In genomic region chr7:121634356-121634755, GRCh38 we compare ENCODE assay signal across 17 cellular contexts.
DNase-seq lines count a peak whose midpoint lies in the region; ATAC-seq and TF ChIP-seq lines count a peak whose summit lies in the region.
"Had no signal": no experiment of that assay in that cellular context is flagged by ENCODE, and none has a peak within 500 bp of the region (broad histone marks: within the 10 kb centered on the region; RNA-seq: fewer than 3 reads in every experiment).

No MANE protein-coding gene starts in this region.

- H3K4me1 ChIP-seq in MM.1S (ENCODE audit: low read length), result no peaks in the 10 kb centered on the region
- H3K4me1 ChIP-seq in neural progenitor cell, result peaks cover 18% of the 10 kb centered on the region
- no peaks in the 10 kb centered on the region for H3K4me1 ChIP-seq in sigmoid colon
- H3K4me1 ChIP-seq: SJCRH30 had no signal

- H3K27me3 ChIP-seq in MM.1S (replicated peaks; ENCODE audit: insufficient read depth, low read length) (no peaks in the 10 kb centered on the region), neural progenitor cell (no peaks in the 10 kb centered on the region), sigmoid colon (no peaks in the 10 kb centered on the region)
- H3K27me3 ChIP-seq: SJCRH30 had no signal

- no peaks in the 10 kb centered on the region for H3F3A ChIP-seq in MM.1S (ENCODE audit: insufficient read depth, low read length)
- no peaks in the 10 kb centered on the region for H3F3A ChIP-seq in neural progenitor cell (ENCODE audit: low read depth)

- H3K9ac ChIP-seq in MM.1S (ENCODE audit: low read length) (no peak overlapping the region), neural progenitor cell (no peak overlapping the region)

- intact Hi-C loops in sigmoid colon (cut with DNase I), result no loop called here

- H3K79me2 ChIP-seq in MM.1S (ENCODE audit: low read length) (no peaks in the 10 kb centered on the region), neural progenitor cell (ENCODE audit: low read depth) (no peaks in the 10 kb centered on the region)

- no peak overlapping the region for H3K4me3 ChIP-seq in MM.1S (ENCODE audit: low read length)
- no peak overlapping the region for H3K4me3 ChIP-seq in neural progenitor cell
- no peak overlapping the region for H3K4me3 ChIP-seq in sigmoid colon
- H3K4me3 ChIP-seq: SJCRH30 had no signal

- H3K9me2 ChIP-seq in MM.1S (replicated peaks; ENCODE audit: insufficient read depth, low read length), result no peaks in the 10 kb centered on the region

- H3K4me1 Mint-ChIP-seq in WTC11, result peaks cover 19% of the 10 kb centered on the region
- no peaks in the 10 kb centered on the region for H3K4me1 Mint-ChIP-seq in neural progenitor cell

- H3K36me3 ChIP-seq in MM.1S (replicated peaks; ENCODE audit: insufficient read depth, low read length) (no peaks in the 10 kb centered on the region), neural progenitor cell (no peaks in the 10 kb centered on the region), sigmoid colon (no peaks in the 10 kb centered on the region)
- H3K36me3 ChIP-seq: SJCRH30 had no signal

- ATAC-seq in WTC11, result peak; percentile 57

- no peak for TF ChIP-seq EP300 in sigmoid colon (IDR thresholded peaks at IDR 0.05)

- H3K27ac ChIP-seq in MM.1S (ENCODE audit: low read length) (no peak overlapping the region), neural progenitor cell (peak overlapping the region; percentile 57), sigmoid colon (no peak overlapping the region)
- H3K27ac ChIP-seq: C4-2B, SJCRH30 had no signal

- H3K36me3 Mint-ChIP-seq in WTC11 (peaks cover 10% of the 10 kb centered on the region), neural progenitor cell (no peaks in the 10 kb centered on the region)

- H3K27me3 Mint-ChIP-seq in WTC11 (ENCODE audit: low read depth), result no peaks in the 10 kb centered on the region; the same call in 1 of the 2 replicates
- peaks cover 2% of the 10 kb centered on the region for H3K27me3 Mint-ChIP-seq in neural progenitor cell (ENCODE audit: insufficient read depth, low read depth)

- no peaks in the 10 kb centered on the region for H4K20me1 ChIP-seq in MM.1S (ENCODE audit: insufficient read depth, low read length)
- no peaks in the 10 kb centered on the region for H4K20me1 ChIP-seq in neural progenitor cell (ENCODE audit: low read depth)

- TF ChIP-seq CTCF in MM.1S (IDR thresholded peaks at IDR 0.05; ENCODE audit: low read length) (no peak), WTC11 (IDR thresholded peaks at IDR 0.05) (no peak), neural progenitor cell (IDR thresholded peaks at IDR 0.05) (no peak), sigmoid colon (IDR thresholded peaks at IDR 0.05) (no peak)

- CTCF ChIA-PET in WTC11 (lab: Charles Lee), result no interaction called here

- DNase-seq in MM.1S, result peak; percentile 35
- peak; percentile 41 for DNase-seq in NCI-H146 (lab: John Stamatoyannopoulos, UW)
- no peak for DNase-seq in WTC11 (ENCODE audit: low spot score)
- peak; percentile 4 for DNase-seq in neural progenitor cell (ENCODE audit: low spot score)
- DNase-seq in NCI-H446 (lab: John Stamatoyannopoulos, UW), result no peak
- no peak for DNase-seq in SHP77 treated with DMSO at 0.1 percent for 48 hours (lab: John Stamatoyannopoulos, UW)
- DNase-seq in sigmoid colon, result no peak
- no peak for DNase-seq in UCSD-AML1 (lab: John Stamatoyannopoulos, UW; ENCODE audit: unreplicated experiment)
- DNase-seq: ACHN, DND-41, KG1, NCI-H1930, NCI-H2171 treated with DMSO at 0.1 percent for 48 hours, NCI-H510A, SJCRH30 had no signal

- 1 to 50% methylated on average over 1 of the region's 1 CpG for WGBS in sigmoid colon, 2 donors

- H3K4me2 ChIP-seq in MM.1S (ENCODE audit: low read depth, low read length), result no peak overlapping the region
- peak overlapping the region; percentile 61 for H3K4me2 ChIP-seq in neural progenitor cell

- POLR2A ChIA-PET in WTC11 (lab: Charles Lee), result no interaction called here

- H3K9me3 ChIP-seq in MM.1S (replicated peaks; ENCODE audit: insufficient read depth, low read length) (no peaks in the 10 kb centered on the region), neural progenitor cell (ENCODE audit: low read depth) (no peaks in the 10 kb centered on the region), sigmoid colon (no peaks in the 10 kb centered on the region)
- H3K9me3 ChIP-seq: SJCRH30 had no signal

- no peak for TF ChIP-seq POLR2A in sigmoid colon (IDR thresholded peaks at IDR 0.05)

- H3K4me3 Mint-ChIP-seq in WTC11, result no peak overlapping the region
- no peak overlapping the region for H3K4me3 Mint-ChIP-seq in neural progenitor cell
- H3K4me3 Mint-ChIP-seq: T-helper 1 cell treated with Interleukin-12 subunit alpha and Interleukin-12 subunit beta and Interleukin-4 antibody, amounts not matched to agents 30 μg/mL and 1 μg/mL, for 36 hours had no signal

- H3K9me3 Mint-ChIP-seq in WTC11 (peaks cover 15% of the 10 kb centered on the region; the same call in 1 of the 2 replicates), neural progenitor cell (no peaks in the 10 kb centered on the region)
- H3K9me3 Mint-ChIP-seq: T-helper 1 cell treated with Interleukin-12 subunit alpha and Interleukin-12 subunit beta and Interleukin-4 antibody, amounts not matched to agents 30 μg/mL and 1 μg/mL, for 36 hours had no signal

- H2AFZ ChIP-seq in MM.1S (ENCODE audit: low read length), result no peak overlapping the region
- H2AFZ ChIP-seq in neural progenitor cell (replicated peaks), result peak overlapping the region; percentile 83

- no peak overlapping the region for H3K27ac Mint-ChIP-seq in WTC11
- no peak overlapping the region for H3K27ac Mint-ChIP-seq in neural progenitor cell
- H3K27ac Mint-ChIP-seq: T-helper 1 cell treated with Interleukin-12 subunit alpha and Interleukin-12 subunit beta and Interleukin-4 antibody, amounts not matched to agents 30 μg/mL and 1 μg/mL, for 36 hours had no signal

TF ChIP-seq in WTC11, 78 proteins besides CTCF, POLR2A, EP300 and RAD21 (continues in another document):
- TF ChIP-seq ZNF416 (CRISPR knock-in tag; IDR thresholded peaks at IDR 0.05) (no peak), STAT6 (CRISPR knock-in tag; conservative IDR thresholded peaks at IDR 0.05; ENCODE audit: low read depth) (no peak), NFATC4 (CRISPR knock-in tag; IDR thresholded peaks at IDR 0.05) (no peak), CDX4 (CRISPR knock-in tag; IDR thresholded peaks at IDR 0.05; ENCODE audit: borderline replicate concordance) (no peak), SP1 (CRISPR knock-in tag; conservative IDR thresholded peaks at IDR 0.05) (no peak), CBFB (CRISPR knock-in tag; IDR thresholded peaks at IDR 0.05; ENCODE audit: low read depth) (no peak), ZNF532 (CRISPR knock-in tag; IDR thresholded peaks at IDR 0.05; ENCODE audit: borderline replicate concordance) (no peak), TEAD1 (CRISPR knock-in tag; IDR thresholded peaks at IDR 0.05) (no peak)

Comparison
In these comparisons a context has a peak if more than half of its experiments do, and no peak if none do; other contexts are left out.
1. DNase-seq: peak in MM.1S (single experiment), NCI-H146 (single experiment) and neural progenitor cell (single experiment); none in WTC11 (single experiment), NCI-H446 (0 of 2), SHP77 treated with DMSO at 0.1 percent for 48 hours (single experiment), sigmoid colon (single experiment) and UCSD-AML1 (single experiment).